8 cellular contexts compared by ENCODE assay signal in genomic region chr9:87499455-87500015, GRCh38. TPM values are rescaled to one million over a fixed set of nuclear protein-coding genes. Genes with fewer than 3 reads are reported as not detected.
DNase-seq lines count a peak whose midpoint lies in the region; ATAC-seq and TF ChIP-seq lines count a peak whose summit lies in the region.

No MANE protein-coding gene starts in this region.

- no peaks in the 10 kb centered on the region for H3K9me3 Mint-ChIP-seq in endodermal cell

- H3K4me3 Mint-ChIP-seq in endodermal cell, result peak overlapping the region; percentile 93

- H3K4me3 ChIP-seq in endodermal cell (ENCODE audit: low read length) (peak overlapping the region; percentile 90), gastrocnemius medialis (peak overlapping the region in 3 of 4 donors; percentile 66 to 76 (median 75))

- H3K27ac ChIP-seq in endodermal cell (ENCODE audit: low read depth, low read length) (no peak overlapping the region), gastrocnemius medialis (no peak overlapping the region)

- in situ Hi-C loops in gastrocnemius medialis (cut with MboI; ENCODE audit: low sequenced_read_pairs in 4 of 4), result loop anchor here in 1 of 4 donors (10.0 kb wide), 1 partner anchor 65 kb away; no protein-coding TSS in a partner anchor

- H3K4me1 Mint-ChIP-seq in endodermal cell, result peaks cover 35% of the 10 kb centered on the region

- DNase-seq in endodermal cell (no peak), gastrocnemius medialis (no peak), NCI-H82 treated with DMSO at 0.1 percent for 48 hours (lab: John Stamatoyannopoulos, UW; ENCODE audit: unreplicated experiment) (no peak), NCI-H1694 (lab: John Stamatoyannopoulos, UW) (no peak), ecto neural progenitor cell (ENCODE audit: low spot score) (no peak)

- peaks cover 20% of the 10 kb centered on the region for H3K36me3 ChIP-seq in endodermal cell (ENCODE audit: control insufficient read depth, insufficient read depth, low read length)
- H3K36me3 ChIP-seq in gastrocnemius medialis, result no peaks in the 10 kb centered on the region

- TF ChIP-seq POLR2A in gastrocnemius medialis (IDR thresholded peaks at IDR 0.05), result no peak

- no peak overlapping the region for H3K9ac ChIP-seq in endodermal cell (ENCODE audit: extremely low read depth, low read length, poor library complexity, severe bottlenecking)

- H3K27me3 Mint-ChIP-seq in endodermal cell (ENCODE audit: insufficient read depth), result peaks cover 2% of the 10 kb centered on the region

- H3K27ac Mint-ChIP-seq in endodermal cell, result no peak overlapping the region

- H3K4me1 ChIP-seq in endodermal cell (ENCODE audit: control insufficient read depth, insufficient read depth, low read length) (no peaks in the 10 kb centered on the region), gastrocnemius medialis (peaks cover 6 to 21% of the 10 kb centered on the region in 2 donors)

- H3K36me3 Mint-ChIP-seq in endodermal cell (ENCODE audit: low read depth), result peaks cover 37% of the 10 kb centered on the region

- intact Hi-C loops in gastrocnemius medialis (cut with DNase I; ENCODE audit: low total_unique reads), result loop anchor here (5.0 kb wide), 2 partner anchors 162 to 163 kb away; no protein-coding TSS in a partner anchor

- no peak for TF ChIP-seq CTCF in endodermal cell (conservative IDR thresholded peaks at IDR 0.05)
- TF ChIP-seq CTCF in gastrocnemius medialis (IDR thresholded peaks at IDR 0.05 in 4 of 5, conservative IDR thresholded peaks at IDR 0.05 in 1 of 5), result no peak

- H3K27me3 ChIP-seq in endodermal cell (ENCODE audit: control insufficient read depth, insufficient read depth, low read length, poor library complexity, severe bottlenecking) (no peaks in the 10 kb centered on the region), gastrocnemius medialis (peaks cover 0 to 4% (median 2%) of the 10 kb centered on the region in 3 donors)

- ATAC-seq in GM19438 (IDR thresholded peaks at IDR 0.05; ENCODE audit: low read depth, unreplicated experiment) (peak; percentile 46), HG03354 (IDR thresholded peaks at IDR 0.05; ENCODE audit: poor library complexity, severe bottlenecking, unreplicated experiment) (peak; percentile 54), gastrocnemius medialis (no peak), HG02970 (IDR thresholded peaks at IDR 0.05; ENCODE audit: low FRiP score, unreplicated experiment) (no peak)

- 42% methylated on average over 2 of the region's 2 CpGs; no CpG with 5 or more reads in 1 of the 2 experiments for whole genome bisulfite sequencing in endodermal cell (ENCODE audit: insufficient coverage in 1 of 2, insufficient read length in 1 of 2), 2 experiments

- no peaks in the 10 kb centered on the region for H3K9me3 ChIP-seq in endodermal cell (ENCODE audit: control insufficient read depth, low read length)
- H3K9me3 ChIP-seq in gastrocnemius medialis, result no peaks in the 10 kb centered on the region

RNA-seq across cellular contexts. Expression of gene DAPK1, which starts 1.9 kb away (rescaled TPM):
- total RNA-seq in endodermal cell (100 to 1,000 TPM; 117 to 139 TPM), gastrocnemius medialis (1 to 10 TPM; 1.2 to 4.3 (median 2.7) TPM)
- 39.1 TPM for polyA plus RNA-seq in endodermal cell (2013, experiment 1 of 2)
- polyA plus RNA-seq in endodermal cell (2013, experiment 2 of 2), result 33.2 TPM

Comparison
In these comparisons a context has a peak if more than half of its experiments do, and no peak if none do; other contexts are left out.
1. ATAC-seq: peak in GM19438 (single experiment) and HG03354 (single experiment); none in gastrocnemius medialis (0 of 2) and HG02970 (single experiment).
2. RNA of gene DAPK1, which starts 1.9 kb away (total RNA-seq): 117 to 139 TPM in endodermal cell; 1.2 to 4.3 TPM in gastrocnemius medialis; every median in the first group is over 10 times any median in the second.